ENCODE assay signal across 9 cellular contexts in genomic region chr11:103609117-103610066, GRCh38.
DNase-seq lines count a peak whose midpoint lies in the region; ATAC-seq and TF ChIP-seq lines count a peak whose summit lies in the region.
"Had no signal": no experiment of that assay in that cellular context is flagged by ENCODE, and none has a peak within 500 bp of the region (broad histone marks: within the 10 kb centered on the region; RNA-seq: fewer than 3 reads in every experiment).

No MANE protein-coding gene starts in this region.

- DNase-seq in Caki2 (ENCODE audit: low read depth) (peak; percentile 73), HT1080 (ENCODE audit: low read depth) (peak; percentile 96), astrocyte of the cerebellum (ENCODE audit: low read depth) (peak; percentile 96), left lung (no peak), OCI-M1 (lab: John Stamatoyannopoulos, UW) (no peak), nucleus accumbens (lab: John Stamatoyannopoulos, UW) (no peak), NCI-H128 (lab: John Stamatoyannopoulos, UW; ENCODE audit: unreplicated experiment) (no peak)
- DNase-seq: stimulated activated naive B cell treated with anti-CD40 and anti-IgM and Interleukin-4, amounts not matched to agents 10 μg/mL and 1 μg/mL and 100 μg/mL, for 72 hours had no signal

- no peak overlapping the region for H3K27ac ChIP-seq in left lung

- in situ Hi-C loops in Caki2 (cut with HindIII; ENCODE audit: low pct_unique_long_range_greater_than_20kb, low sequenced_read_pairs): no loop called here
- in situ Hi-C loops in astrocyte of the cerebellum (cut with HindIII; ENCODE audit: low sequenced_read_pairs): no loop called here

- TF ChIP-seq CTCF in astrocyte of the cerebellum (IDR thresholded peaks at IDR 0.05; ENCODE audit: low read depth, low read length, missing control alignments) (peak; percentile 95), left lung (IDR thresholded peaks at IDR 0.05) (no peak)

- H3K36me3 ChIP-seq in left lung: no peaks in the 10 kb centered on the region

- ATAC-seq in left lung: peak; percentile 75
- ATAC-seq in HG02798 (IDR thresholded peaks at IDR 0.05; ENCODE audit: poor library complexity, unreplicated experiment): no peak
- ATAC-seq: stimulated activated naive B cell treated with anti-CD40 and anti-IgM and Interleukin-4, amounts not matched to agents 10 μg/mL and 1 μg/mL and 100 μg/mL, for 72 hours had no signal

- peaks cover 0 to 3% of the 10 kb centered on the region in 2 donors for H3K27me3 ChIP-seq in left lung

- H3K4me3 ChIP-seq in astrocyte of the cerebellum (ENCODE audit: low read depth, low read length) (no peak overlapping the region), left lung (no peak overlapping the region)

- no peaks in the 10 kb centered on the region for H3K4me1 ChIP-seq in left lung

- intact Hi-C loops in left lung (cut with DNase I): loop anchor here in 1 of 2 donors (10.0 kb wide), 1 partner anchor 405 kb away; no protein-coding TSS in a partner anchor

- H3K9me3 ChIP-seq in left lung: no peaks in the 10 kb centered on the region

Comparison
In these comparisons a context has a peak if more than half of its experiments do, and no peak if none do; other contexts are left out.
1. DNase-seq: peak in Caki2 (single experiment), HT1080 (single experiment) and astrocyte of the cerebellum (single experiment); none in left lung (0 of 2), OCI-M1 (single experiment), nucleus accumbens (0 of 56) and NCI-H128 (single experiment).